Comparison of ENCODE assay signal across 30 cellular contexts in the genomic region with DNA sequence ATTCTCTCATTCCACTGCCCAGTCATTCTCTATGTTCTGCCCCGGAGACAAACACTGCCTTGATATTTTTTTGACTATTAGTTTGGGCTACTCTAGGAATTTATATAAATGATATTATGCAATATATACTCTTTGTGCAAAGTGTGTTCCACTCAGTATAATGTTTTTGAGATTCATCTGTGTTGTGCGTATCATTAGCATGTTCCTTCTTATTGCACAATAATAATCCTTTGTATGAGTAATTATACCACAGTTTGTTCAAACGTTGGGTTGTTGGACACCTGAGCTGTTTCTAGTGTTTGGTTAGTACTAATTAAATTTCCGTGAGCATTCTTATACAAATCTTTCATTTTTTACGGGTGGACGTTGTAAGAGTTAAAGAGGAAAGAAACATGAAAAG.
"Had no signal": no experiment of that assay in that cellular context is flagged by ENCODE, and none has a peak within 500 bp of the region (broad histone marks: within the 10 kb centered on the region; RNA-seq: fewer than 3 reads in every experiment).

No MANE protein-coding gene starts in this region.

- H3K4me1 Mint-ChIP-seq: immature natural killer cell; naive thymus-derived CD8-positive, alpha-beta T cell; neural crest cell; stimulated activated effector memory CD8-positive, alpha-beta T cell treated with anti-CD3 and anti-CD28 coated beads, Interleukin-12 subunit alpha, Interleukin-12 subunit beta, amount 100 ng/mL, for 72 hours had no signal

- H3K27ac Mint-ChIP-seq: immature natural killer cell; naive thymus-derived CD8-positive, alpha-beta T cell; nephron; stimulated activated effector memory CD8-positive, alpha-beta T cell treated with anti-CD3 and anti-CD28 coated beads, Interleukin-12 subunit alpha, Interleukin-12 subunit beta, amount 100 ng/mL, for 72 hours; stimulated activated naive CD8-positive, alpha-beta T cell treated with anti-CD3 and anti-CD28 coated beads, Interleukin-15, Interleukin-2, amounts not matched to agents 100 ng/mL and 50 ng/mL, for 24 hours had no signal

- FAIRE-seq: islet of Langerhans, kidney, pancreas, small intestine, urothelium cell line had no signal

- H3K4me3 Mint-ChIP-seq: immature natural killer cell; naive thymus-derived CD8-positive, alpha-beta T cell; nephron; neural crest cell; stimulated activated effector memory CD8-positive, alpha-beta T cell treated with anti-CD3 and anti-CD28 coated beads, Interleukin-12 subunit alpha, Interleukin-12 subunit beta, amount 100 ng/mL, for 72 hours; stimulated activated naive CD8-positive, alpha-beta T cell treated with anti-CD3 and anti-CD28 coated beads, Interleukin-15, Interleukin-2, amounts not matched to agents 100 ng/mL and 50 ng/mL, for 24 hours had no signal

- H3K27ac ChIP-seq: left lung, lower lobe of right lung, pancreas, prostate gland, sigmoid colon, spleen, suprapubic skin, thoracic aorta, tibial artery, upper lobe of right lung had no signal

- H3K4me3 ChIP-seq: left lung, lower lobe of right lung, pancreas, prostate gland, sigmoid colon, spleen, suprapubic skin, thoracic aorta, tibial artery, upper lobe of right lung had no signal

- ATAC-seq: left colon; left lung; lower lobe of right lung; naive thymus-derived CD8-positive, alpha-beta T cell; pancreas; right cardiac atrium; stimulated activated effector memory CD8-positive, alpha-beta T cell treated with anti-CD3 and anti-CD28 coated beads, Interleukin-12 subunit alpha, Interleukin-12 subunit beta, amount 100 ng/mL, for 72 hours; upper lobe of right lung had no signal

- DNase-seq: hypothalamus; immature natural killer cell; kidney; left colon; left lung; lower lobe of right lung; mammary epithelial cell; mesenchymal stem cell; naive thymus-derived CD8-positive, alpha-beta T cell; nucleus accumbens; pancreas; posterior cingulate gyrus; retina; right cardiac atrium; sigmoid colon; small intestine; spleen; stimulated activated CD4-positive, alpha-beta T cell treated with anti-CD3 and anti-CD28 coated beads, Interleukin-4, amount 100 ng/mL, for 24 hours; stimulated activated naive CD4-positive, alpha-beta T cell; tibial artery; upper lobe of right lung had no signal

- H3K27me3 Mint-ChIP-seq: naive thymus-derived CD8-positive, alpha-beta T cell; stimulated activated naive CD8-positive, alpha-beta T cell treated with anti-CD3 and anti-CD28 coated beads, Interleukin-15, Interleukin-2, amounts not matched to agents 100 ng/mL and 50 ng/mL, for 24 hours had no signal

- H3K4me1 ChIP-seq: left lung, lower lobe of right lung, pancreas, prostate gland, sigmoid colon, spleen, suprapubic skin, tibial artery, upper lobe of right lung had no signal

- H3K27me3 ChIP-seq: left lung, pancreas, sigmoid colon, spleen, suprapubic skin, tibial artery, upper lobe of right lung had no signal

- H3K9me3 ChIP-seq: left lung, lower lobe of right lung, pancreas, prostate gland, sigmoid colon, suprapubic skin, thoracic aorta, tibial artery, upper lobe of right lung had no signal

- H3K36me3 ChIP-seq: left lung, lower lobe of right lung, pancreas, prostate gland, sigmoid colon, spleen, suprapubic skin, thoracic aorta, tibial artery, upper lobe of right lung had no signal

- H3K36me3 Mint-ChIP-seq: immature natural killer cell; naive thymus-derived CD8-positive, alpha-beta T cell; stimulated activated effector memory CD8-positive, alpha-beta T cell treated with anti-CD3 and anti-CD28 coated beads, Interleukin-12 subunit alpha, Interleukin-12 subunit beta, amount 100 ng/mL, for 72 hours had no signal
